ENCODE assay signal across 18 cellular contexts in genomic region chr5:163261647-163262269, GRCh38.
"Had no signal": no experiment of that assay in that cellular context is flagged by ENCODE, and none has a peak within 500 bp of the region (broad histone marks: within the 10 kb centered on the region; RNA-seq: fewer than 3 reads in every experiment).

No MANE protein-coding gene starts in this region.

- FAIRE-seq: astrocyte, colon, frontal cortex had no signal

- H3K9me3 ChIP-seq: ovary, testis, upper lobe of right lung had no signal

- H3K4me1 ChIP-seq: heart right ventricle, neural progenitor cell, testis, upper lobe of right lung had no signal

- H3K27me3 Mint-ChIP-seq: activated naive CD8-positive, alpha-beta T cell treated with anti-CD3 and anti-CD28 coated beads, Interleukin-2, amount 50 U/mL, for 24 hours; stimulated activated naive CD8-positive, alpha-beta T cell treated with anti-CD3 and anti-CD28 coated beads, Interleukin-15, Interleukin-2, amounts not matched to agents 100 ng/mL and 50 ng/mL, for 24 hours had no signal

- H3K9ac ChIP-seq: neural progenitor cell had no signal

- H3K4me1 Mint-ChIP-seq: activated naive CD8-positive, alpha-beta T cell treated with anti-CD3 and anti-CD28 coated beads, Interleukin-2, amount 50 U/mL, for 24 hours; neural progenitor cell; WTC11 had no signal

- H3K36me3 Mint-ChIP-seq: neural progenitor cell, WTC11 had no signal

- H3K27ac ChIP-seq: cardiac muscle cell, heart right ventricle, neural progenitor cell, ovary, testis, upper lobe of right lung had no signal

- H3K4me3 Mint-ChIP-seq: activated naive CD8-positive, alpha-beta T cell treated with anti-CD3 and anti-CD28 coated beads, Interleukin-2, amount 50 U/mL, for 24 hours; activated T-helper 1 cell treated with anti-CD3 and anti-CD28 coated beads, Interleukin-12 subunit alpha, Interleukin-12 subunit beta, Interleukin-2, Interleukin-4 antibody, amounts not matched to agents 30 ng/mL and 10 ng/mL and 1 ng/mL, durations not matched to agents 14 hours and 24 hours and 36 hours; neural progenitor cell; stimulated activated naive CD8-positive, alpha-beta T cell treated with anti-CD3 and anti-CD28 coated beads, Interleukin-15, Interleukin-2, amounts not matched to agents 100 ng/mL and 50 ng/mL, for 24 hours; WTC11 had no signal

- ATAC-seq: activated naive CD8-positive, alpha-beta T cell treated with anti-CD3 and anti-CD28 coated beads, Interleukin-2, amount 50 U/mL, for 24 hours; upper lobe of right lung; WTC11 had no signal

- H3K4me3 ChIP-seq: cardiac muscle cell, heart right ventricle, neural progenitor cell, ovary, testis, upper lobe of right lung had no signal

- DNase-seq: activated CD4-positive, alpha-beta T cell treated with anti-CD3 and anti-CD28 coated beads for 48 hours; activated naive CD4-positive, alpha-beta T cell treated with Interleukin-2 at 50 U/mL for 16 hours; activated naive CD8-positive, alpha-beta T cell treated with anti-CD3 and anti-CD28 coated beads, Interleukin-2, amount 50 U/mL, for 24 hours; heart right ventricle; islet precursor cell; midbrain; ovary; stimulated activated CD4-positive, alpha-beta T cell treated with anti-CD3 and anti-CD28 coated beads, Interleukin-4, amount 100 ng/mL, for 1 hour; testis; upper lobe of right lung had no signal

- H3K36me3 ChIP-seq: cardiac muscle cell, heart right ventricle, neural progenitor cell, ovary, upper lobe of right lung had no signal

- H3K27ac Mint-ChIP-seq: activated naive CD8-positive, alpha-beta T cell treated with anti-CD3 and anti-CD28 coated beads, Interleukin-2, amount 50 U/mL, for 24 hours; activated T-helper 1 cell treated with anti-CD3 and anti-CD28 coated beads, Interleukin-12 subunit alpha, Interleukin-12 subunit beta, Interleukin-2, Interleukin-4 antibody, amounts not matched to agents 30 ng/mL and 10 ng/mL and 1 ng/mL, durations not matched to agents 14 hours and 24 hours and 36 hours; neural progenitor cell; stimulated activated naive CD8-positive, alpha-beta T cell treated with anti-CD3 and anti-CD28 coated beads, Interleukin-15, Interleukin-2, amounts not matched to agents 100 ng/mL and 50 ng/mL, for 24 hours; WTC11 had no signal

- H3K9me3 Mint-ChIP-seq: activated T-helper 1 cell treated with anti-CD3 and anti-CD28 coated beads, Interleukin-12 subunit alpha, Interleukin-12 subunit beta, Interleukin-2, Interleukin-4 antibody, amounts not matched to agents 30 ng/mL and 10 ng/mL and 1 ng/mL, durations not matched to agents 14 hours and 24 hours and 36 hours; neural progenitor cell; stimulated activated naive CD8-positive, alpha-beta T cell treated with anti-CD3 and anti-CD28 coated beads, Interleukin-15, Interleukin-2, amounts not matched to agents 100 ng/mL and 50 ng/mL, for 24 hours; WTC11 had no signal
